Comparison of ENCODE assay signal across 8 cellular contexts in the genomic region with DNA sequence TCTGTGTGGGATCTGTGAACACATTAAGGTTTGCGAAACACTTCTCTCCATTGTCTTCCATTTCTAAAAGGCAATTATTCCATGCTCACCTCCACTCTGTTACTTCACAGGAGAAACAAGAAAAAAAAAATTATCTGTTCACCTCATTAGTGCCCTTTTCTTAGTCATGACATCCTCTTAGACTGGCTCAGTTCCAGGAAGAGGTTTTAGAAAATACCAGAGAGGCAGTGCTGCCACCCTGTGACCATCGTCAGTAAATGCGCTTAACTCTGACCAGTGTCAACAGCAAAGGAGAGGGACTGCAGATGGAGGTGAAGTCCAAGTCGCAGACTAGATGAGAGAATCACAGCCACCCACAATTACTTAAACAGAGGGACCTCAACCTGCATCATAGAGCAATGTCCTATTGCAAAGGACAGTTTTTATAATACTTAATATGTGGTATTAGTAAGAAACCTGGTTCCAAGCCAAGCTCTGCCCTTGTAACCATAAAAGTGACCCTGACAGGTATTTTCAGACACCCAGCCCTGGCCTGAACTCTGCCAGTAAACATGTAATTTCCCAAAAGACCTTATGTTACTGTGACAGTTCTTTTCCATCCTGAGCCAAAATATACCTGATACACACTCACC. TPM values are rescaled to one million over a fixed set of nuclear protein-coding genes. Genes with fewer than 3 reads are reported as not detected.
DNase-seq lines count a peak whose midpoint lies in the region; ATAC-seq lines count a peak whose summit lies in the region.

No MANE protein-coding gene starts in this region.

- H3K9me3 Mint-ChIP-seq in activated naive CD4-positive, alpha-beta T cell treated with anti-CD3 and anti-CD28 coated beads, Interleukin-2, amount 10 ng/mL, durations not matched to agents 7 days and 5 days: no peaks in the 10 kb centered on the region

- peaks cover 41% of the 10 kb centered on the region for H3K27me3 Mint-ChIP-seq in activated naive CD4-positive, alpha-beta T cell treated with anti-CD3 and anti-CD28 coated beads, Interleukin-2, amount 10 ng/mL, durations not matched to agents 7 days and 5 days

- H3K4me3 Mint-ChIP-seq in activated naive CD4-positive, alpha-beta T cell treated with anti-CD3 and anti-CD28 coated beads, Interleukin-2, amount 10 ng/mL, durations not matched to agents 7 days and 5 days: no peak overlapping the region

- peak; percentile 22 for DNase-seq in SKM-1 treated with dmso at 0.1 percent for 144 hours (lab: John Stamatoyannopoulos, UW; ENCODE audit: unreplicated experiment)
- no peak for DNase-seq in SKM-1 (lab: John Stamatoyannopoulos, UW; ENCODE audit: unreplicated experiment)
- peak; percentile 85 for DNase-seq in M059J (ENCODE audit: low read depth)
- peak; percentile 27 for DNase-seq in SK-N-DZ (ENCODE audit: low spot score)
- DNase-seq in activated naive CD4-positive, alpha-beta T cell treated with anti-CD3 and anti-CD28 coated beads, Interleukin-2, amount 10 ng/mL, durations not matched to agents 7 days and 5 days: peak; percentile 83
- DNase-seq in Right ventricle myocardium inferior (ENCODE audit: missing footprints): no peak
- DNase-seq in skeletal muscle cell (ENCODE audit: low read depth): peak; percentile 44

- intact Hi-C loops in Right ventricle myocardium inferior (cut with DNase I): no loop called here

- H3K36me3 Mint-ChIP-seq in activated naive CD4-positive, alpha-beta T cell treated with anti-CD3 and anti-CD28 coated beads, Interleukin-2, amount 10 ng/mL, durations not matched to agents 7 days and 5 days: no peaks in the 10 kb centered on the region

- H3K27ac Mint-ChIP-seq in activated naive CD4-positive, alpha-beta T cell treated with anti-CD3 and anti-CD28 coated beads, Interleukin-2, amount 10 ng/mL, durations not matched to agents 7 days and 5 days: no peak overlapping the region

- H3K4me3 ChIP-seq in skeletal muscle cell (ENCODE audit: low read depth, low read length): no peak overlapping the region

- H3K4me1 Mint-ChIP-seq in activated naive CD4-positive, alpha-beta T cell treated with anti-CD3 and anti-CD28 coated beads, Interleukin-2, amount 10 ng/mL, durations not matched to agents 7 days and 5 days: peaks cover 12% of the 10 kb centered on the region

- CTCF ChIA-PET in activated naive CD4-positive, alpha-beta T cell treated with anti-CD3 and anti-CD28 coated beads, Interleukin-2, amount 10 ng/mL, durations not matched to agents 7 days and 5 days (lab: Charles Lee): interaction anchor here (0.8 to 8.6 kb wide), 8 partner anchors 17 to 164 kb away, joined by 3 to 85 read pairs (median 4); a partner anchor contains a TSS

- peak; percentile 48 for ATAC-seq in Right ventricle myocardium inferior
- no peak for ATAC-seq in GM18868 (IDR thresholded peaks at IDR 0.05; ENCODE audit: unreplicated experiment)

RNA-seq across cellular contexts. Expression of a gene that starts 19.4 kb away (rescaled TPM):
- total RNA-seq in M059J (2014; rRNA removed; shearing (Covaris generic)): not detected in 2 replicates
- polyA plus RNA-seq in SK-N-DZ (2014; cell fraction: cytosol; rRNA removed): not detected in 2 replicates
- polyA plus RNA-seq in SK-N-DZ (2014; cell fraction: nucleus; rRNA removed): not detected in 2 replicates
- total RNA-seq in Right ventricle myocardium inferior: 0.76 TPM

RNA-seq across cellular contexts. Expression of a gene that starts 31.5 kb away (rescaled TPM):
- not detected in 2 replicates for total RNA-seq in M059J (2014; rRNA removed; shearing (Covaris generic))
- polyA plus RNA-seq in SK-N-DZ (2014; cell fraction: cytosol; rRNA removed): not detected in 2 replicates
- not detected in 2 replicates for polyA plus RNA-seq in SK-N-DZ (2014; cell fraction: nucleus; rRNA removed)
- 0.32 TPM for total RNA-seq in Right ventricle myocardium inferior

Comparison
In these comparisons a context has a peak if more than half of its experiments do, and no peak if none do; other contexts are left out.
1. DNase-seq: peak in SKM-1 treated with dmso at 0.1 percent for 144 hours (single experiment), M059J (single experiment), SK-N-DZ (single experiment), activated naive CD4-positive, alpha-beta T cell treated with anti-CD3 and anti-CD28 coated beads, Interleukin-2, amount 10 ng/mL, durations not matched to agents 7 days and 5 days (single experiment) and skeletal muscle cell (single experiment); none in SKM-1 (single experiment) and Right ventricle myocardium inferior (single experiment).